ENCODE assay signal across 8 cellular contexts in the genomic region with DNA sequence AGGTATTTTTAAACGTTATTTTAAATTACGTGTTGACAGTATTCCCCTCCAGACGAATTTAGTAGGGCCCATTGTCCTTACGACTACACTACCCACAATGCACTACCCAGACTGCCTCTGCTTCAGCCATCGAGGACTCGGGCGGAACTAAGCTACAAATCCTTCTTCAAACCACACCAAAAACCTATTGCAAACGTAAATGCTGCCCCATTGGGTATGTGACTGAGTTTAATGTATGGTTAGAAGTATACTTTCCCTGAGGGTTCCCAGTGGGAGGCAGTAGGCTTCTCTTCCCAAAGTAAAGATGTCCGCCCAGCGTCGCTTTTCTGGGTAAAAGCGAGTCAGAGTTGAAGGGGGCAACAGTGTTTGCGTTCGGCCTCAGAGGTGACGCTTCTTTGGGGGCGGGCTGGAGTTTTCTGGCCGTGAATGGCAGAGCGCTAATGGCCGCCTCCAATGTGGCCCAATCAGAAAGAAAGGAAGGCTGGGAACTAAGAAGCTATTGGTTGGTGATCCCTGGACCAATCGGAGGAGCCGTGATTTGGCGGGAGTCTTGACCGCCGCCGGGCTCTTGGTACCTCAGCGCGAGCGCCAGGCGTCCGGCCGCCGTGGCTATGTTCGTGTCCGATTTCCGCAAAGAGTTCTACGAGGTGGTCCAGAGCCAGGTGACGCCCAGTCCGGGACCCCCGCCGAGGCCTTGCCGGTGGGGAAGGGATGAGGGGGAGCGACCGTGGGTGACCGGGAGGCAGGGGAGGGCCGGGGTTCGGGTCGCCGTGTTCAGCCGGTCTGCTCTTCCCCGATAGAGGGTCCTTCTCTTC. TPM values are rescaled to one million over a fixed set of nuclear protein-coding genes. Genes with fewer than 3 reads are reported as not detected.
DNase-seq lines count a peak whose midpoint lies in the region; ATAC-seq and TF ChIP-seq lines count a peak whose summit lies in the region.

A gene with protein sequence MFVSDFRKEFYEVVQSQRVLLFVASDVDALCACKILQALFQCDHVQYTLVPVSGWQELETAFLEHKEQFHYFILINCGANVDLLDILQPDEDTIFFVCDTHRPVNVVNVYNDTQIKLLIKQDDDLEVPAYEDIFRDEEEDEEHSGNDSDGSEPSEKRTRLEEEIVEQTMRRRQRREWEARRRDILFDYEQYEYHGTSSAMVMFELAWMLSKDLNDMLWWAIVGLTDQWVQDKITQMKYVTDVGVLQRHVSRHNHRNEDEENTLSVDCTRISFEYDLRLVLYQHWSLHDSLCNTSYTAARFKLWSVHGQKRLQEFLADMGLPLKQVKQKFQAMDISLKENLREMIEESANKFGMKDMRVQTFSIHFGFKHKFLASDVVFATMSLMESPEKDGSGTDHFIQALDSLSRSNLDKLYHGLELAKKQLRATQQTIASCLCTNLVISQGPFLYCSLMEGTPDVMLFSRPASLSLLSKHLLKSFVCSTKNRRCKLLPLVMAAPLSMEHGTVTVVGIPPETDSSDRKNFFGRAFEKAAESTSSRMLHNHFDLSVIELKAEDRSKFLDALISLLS (plus strand): TSS at position 563 of the 815 bp plus-strand sequence. CDS start 49 bp downstream, at position 612.

- peak within 1 kb of the TSS; percentile 93 for H3K4me3 Mint-ChIP-seq in central memory CD8-positive, alpha-beta T cell

- H3K27me3 Mint-ChIP-seq in central memory CD8-positive, alpha-beta T cell: no peaks in the 10 kb centered on the region

- H3K27ac ChIP-seq in spleen: peak within 1 kb of the TSS; percentile 97 to 99 (median 99)

- peaks cover 0 to 32% (median 8%) of the 10 kb centered on the region in 6 donors for H3K36me3 ChIP-seq in spleen

- H3K9me3 Mint-ChIP-seq in central memory CD8-positive, alpha-beta T cell: no peaks in the 10 kb centered on the region

- ATAC-seq in GM19025 (IDR thresholded peaks at IDR 0.05; ENCODE audit: low read depth, unreplicated experiment): peak; percentile 83
- peak; percentile 79 for ATAC-seq in HG03342 (IDR thresholded peaks at IDR 0.05; ENCODE audit: unreplicated experiment)
- peak; percentile 94 for ATAC-seq in central memory CD8-positive, alpha-beta T cell (replicated peaks; ENCODE audit: extremely low read depth, poor library complexity, severe bottlenecking)

- H3K4me1 Mint-ChIP-seq in central memory CD8-positive, alpha-beta T cell: peaks cover 43% of the 10 kb centered on the region

- H3K9me3 ChIP-seq in spleen: no peaks in the 10 kb centered on the region

- H3K4me3 ChIP-seq in AG09309 (ENCODE audit: control insufficient read depth, low read depth, low read length) (peak within 1 kb of the TSS; percentile 91), spleen (peak within 1 kb of the TSS; percentile 87 to 99 (median 97))

- WGBS in spleen, 5 donors: 0% methylated on average over 34 to 50 of the region's 50 CpGs

- peak within 1 kb of the TSS; percentile 98 for H3K27ac Mint-ChIP-seq in central memory CD8-positive, alpha-beta T cell (ENCODE audit: low read depth)

- peak in 1 of 3 donors; percentile 13 for TF ChIP-seq POLR2A in spleen (IDR thresholded peaks at IDR 0.05)

- TF ChIP-seq CTCF in AG09309 (IDR thresholded peaks at IDR 0.05; ENCODE audit: control insufficient read depth, insufficient read depth, low read depth, low read length, missing control alignments): no peak
- peak in 2 of 11 experiments; percentile 10 to 32 for TF ChIP-seq CTCF in spleen (IDR thresholded peaks at IDR 0.05 in 8 of 11, conservative IDR thresholded peaks at IDR 0.05 in 3 of 11)

- H3K27me3 ChIP-seq in spleen (replicated peaks in 1 of 7): no peaks in the 10 kb centered on the region

- intact Hi-C loops in spleen (cut with DNase I; ENCODE audit: low total_unique reads): loop anchor here (10.0 kb wide), 1 partner anchor 335 kb away; a partner anchor contains a TSS

- H3K36me3 Mint-ChIP-seq in central memory CD8-positive, alpha-beta T cell (ENCODE audit: insufficient read depth): peaks cover 7% of the 10 kb centered on the region

- DNase-seq in AG09309 (ENCODE audit: low read depth) (peak; percentile 96), NCI-H446 (lab: John Stamatoyannopoulos, UW) (peak; percentile 94 to 98), inferior parietal cortex (ENCODE audit: extremely low spot score) (peak; percentile 100), spleen (peak; percentile 97)
- DNase-seq in activated CD4-positive, CD25-positive, alpha-beta regulatory T cell treated with anti-CD3 and anti-CD28 coated beads, Interleukin-2, amount 50 U/mL, for 16 hours (ENCODE audit: low read depth, low spot score): peak; percentile 92
- DNase-seq in central memory CD8-positive, alpha-beta T cell (ENCODE audit: low spot score in 2 of 2): peak; percentile 83 to 92

- H3K4me1 ChIP-seq in spleen: peaks cover 14 to 56% (median 42%) of the 10 kb centered on the region in 6 donors

RNA-seq across cellular contexts. Expression of the gene that starts here (rescaled TPM):
- total RNA-seq in spleen: 1 to 10 TPM; 1.5 to 7.3 (median 4.5) TPM
- polyA plus RNA-seq in spleen: 1 to 10 TPM; 5.1 to 6.7 (median 5.6) TPM

Comparison
In these comparisons a context has a peak if more than half of its experiments do, and no peak if none do; other contexts are left out.
1. Peak in every context shown above with its lines: DNase-seq, ATAC-seq, H3K4me3 ChIP-seq and H3K27ac ChIP-seq.